ENCODE assay signal across 16 cellular contexts in genomic region chr6:133779916-133780315, GRCh38.
DNase-seq lines count a peak whose midpoint lies in the region; ATAC-seq, FAIRE-seq and TF ChIP-seq lines count a peak whose summit lies in the region.
"Had no signal": no experiment of that assay in that cellular context is flagged by ENCODE, and none has a peak within 500 bp of the region (broad histone marks: within the 10 kb centered on the region; RNA-seq: fewer than 3 reads in every experiment).

No MANE protein-coding gene starts in this region.

- H3K36me3 ChIP-seq in GM23248 (ENCODE audit: low read depth) (no peaks in the 10 kb centered on the region), astrocyte (ENCODE audit: insufficient read depth, low read length) (no peaks in the 10 kb centered on the region), tibial artery (no peaks in the 10 kb centered on the region), heart right ventricle (no peaks in the 10 kb centered on the region)
- H3K36me3 ChIP-seq: BLaER1 had no signal

- no peaks in the 10 kb centered on the region for H3K36me3 Mint-ChIP-seq in astrocyte (ENCODE audit: low read depth, unreplicated experiment)
- H3K36me3 Mint-ChIP-seq: CD14-positive monocyte; CD4-positive, alpha-beta memory T cell had no signal

- no peaks in the 10 kb centered on the region; the same call in 1 of the 2 replicates for H3K9me2 ChIP-seq in GM23248 (ENCODE audit: insufficient read depth)

- H3K27me3 Mint-ChIP-seq in astrocyte (ENCODE audit: low read depth, unreplicated experiment): no peaks in the 10 kb centered on the region

- H4K20me1 ChIP-seq in GM23248 (ENCODE audit: insufficient read depth) (no peaks in the 10 kb centered on the region), astrocyte (ENCODE audit: insufficient read depth, low read length) (no peaks in the 10 kb centered on the region)
- H4K20me1 ChIP-seq: BLaER1 had no signal

- no peak for DNase-seq in GM23248
- DNase-seq in astrocyte (ENCODE audit: low read depth): no peak
- peak; percentile 52 for DNase-seq in fibroblast of gingiva (ENCODE audit: low read depth)
- no peak for DNase-seq in tibial artery
- no peak for DNase-seq in HPDE6-E6E7 (ENCODE audit: extremely low spot score)
- no peak for DNase-seq in activated T-cell treated with anti-CD3 and anti-CD28 coated beads, Interleukin-2, amount 50 U/mL, for 1 hour
- no peak for DNase-seq in heart right ventricle
- DNase-seq: 8988T; CD4-positive, alpha-beta memory T cell; DMS153; DMS79; GF-D8; H9 had no signal

- peaks cover 15% of the 10 kb centered on the region; the same call in 1 of the 2 replicates for H3F3A ChIP-seq in GM23248 (ENCODE audit: insufficient read depth)

- whole genome bisulfite sequencing in GM23248 (ENCODE audit: low coverage in 1 of 2, low lambda C conversion rate in 2 of 2, missing lambda C conversion rate in 2 of 2), 2 experiments: 39 to 43% methylated on average over 2 of the region's 2 CpGs
- WGBS in heart right ventricle, 2 donors: 96 to 97% methylated on average over 2 of the region's 2 CpGs

- H3K27me3 ChIP-seq in GM23248 (replicated peaks; ENCODE audit: insufficient read depth) (no peaks in the 10 kb centered on the region), astrocyte (ENCODE audit: insufficient read depth, low read length) (no peaks in the 10 kb centered on the region), tibial artery (no peaks in the 10 kb centered on the region), heart right ventricle (no peaks in the 10 kb centered on the region)
- H3K27me3 ChIP-seq: BLaER1 had no signal

- H3K9me3 Mint-ChIP-seq in astrocyte (ENCODE audit: unreplicated experiment): peaks cover 3% of the 10 kb centered on the region
- H3K9me3 Mint-ChIP-seq: CD14-positive monocyte, H9 had no signal

- no peak for FAIRE-seq in astrocyte (lab: Jason Lieb, UNC)
- FAIRE-seq: H1 had no signal

- peaks cover 14% of the 10 kb centered on the region for H3K4me1 Mint-ChIP-seq in astrocyte (ENCODE audit: low read depth, unreplicated experiment)
- H3K4me1 Mint-ChIP-seq: CD14-positive monocyte; CD4-positive, alpha-beta memory T cell; H9 had no signal

- H3K79me2 ChIP-seq in GM23248 (ENCODE audit: insufficient read depth): no peaks in the 10 kb centered on the region
- no peaks in the 10 kb centered on the region for H3K79me2 ChIP-seq in astrocyte (ENCODE audit: insufficient read depth, low read length)

- H3K4me2 ChIP-seq in GM23248 (ENCODE audit: unreplicated experiment): no peak overlapping the region
- no peak overlapping the region for H3K4me2 ChIP-seq in astrocyte (ENCODE audit: low read length)
- H3K4me2 ChIP-seq: BLaER1 had no signal

- no peak overlapping the region for H3K9ac ChIP-seq in GM23248
- H3K9ac ChIP-seq in astrocyte (ENCODE audit: low read length): no peak overlapping the region
- H3K9ac ChIP-seq: BLaER1 had no signal

- H3K4me3 Mint-ChIP-seq in astrocyte (ENCODE audit: unreplicated experiment): no peak overlapping the region
- H3K4me3 Mint-ChIP-seq: CD14-positive monocyte; CD4-positive, alpha-beta memory T cell; H9 had no signal

- H2AFZ ChIP-seq in GM23248 (0 out of 2 replicates have a peak overlapping the region, but pooled peaks have one; percentile 10), astrocyte (ENCODE audit: low read depth, low read length) (no peak overlapping the region)

- no peak overlapping the region for H3K4me3 ChIP-seq in GM23248
- no peak overlapping the region for H3K4me3 ChIP-seq in astrocyte (ENCODE audit: insufficient read depth, low read depth, low read length)
- no peak overlapping the region for H3K4me3 ChIP-seq in tibial artery
- no peak overlapping the region for H3K4me3 ChIP-seq in heart right ventricle
- H3K4me3 ChIP-seq: BLaER1 had no signal

- peak overlapping the region; percentile 87 for H3K27ac Mint-ChIP-seq in astrocyte (ENCODE audit: unreplicated experiment)
- H3K27ac Mint-ChIP-seq: CD14-positive monocyte; CD4-positive, alpha-beta memory T cell had no signal

- intact Hi-C loops in tibial artery (cut with DNase I; ENCODE audit: low total_unique reads): no loop called here
- intact Hi-C loops in heart right ventricle (cut with DNase I): no loop called here

- H3K9me3 ChIP-seq in GM23248 (ENCODE audit: low read depth) (no peaks in the 10 kb centered on the region), astrocyte (ENCODE audit: insufficient read depth, low read depth, low read length) (no peaks in the 10 kb centered on the region), tibial artery (no peaks in the 10 kb centered on the region), heart right ventricle (no peaks in the 10 kb centered on the region)
- H3K9me3 ChIP-seq: BLaER1 had no signal

- H3K4me1 ChIP-seq in GM23248 (ENCODE audit: insufficient read depth) (peaks cover 27% of the 10 kb centered on the region), astrocyte (ENCODE audit: insufficient read depth, low read length) (no peaks in the 10 kb centered on the region), tibial artery (peaks cover 0 to 37% (median 4%) of the 10 kb centered on the region in 4 donors), heart right ventricle (peaks cover 0 to 13% (median 0%) of the 10 kb centered on the region in 9 donors)
- H3K4me1 ChIP-seq: BLaER1 had no signal

- no peak for ATAC-seq in heart right ventricle

- H3K27ac ChIP-seq in GM23248 (no peak overlapping the region), astrocyte (ENCODE audit: low read depth, low read length) (no peak overlapping the region), tibial artery (peak overlapping the region; percentile 38 to 45), heart right ventricle (no peak overlapping the region)
- H3K27ac ChIP-seq: BLaER1 had no signal

- in situ Hi-C loops in GM23248 (cut with MboI): no loop called here

- no peak for TF ChIP-seq CTCF in astrocyte (IDR thresholded peaks at IDR 0.05; ENCODE audit: insufficient read depth, low read depth, low read length)
- no peak for TF ChIP-seq CTCF in tibial artery (IDR thresholded peaks at IDR 0.05)
- TF ChIP-seq CTCF in heart right ventricle (IDR thresholded peaks at IDR 0.05): no peak

Comparison
In these comparisons a context has a peak if more than half of its experiments do, and no peak if none do; other contexts are left out.
1. H3K27ac ChIP-seq: peak in tibial artery (2 of 2); none in GM23248 (single experiment), astrocyte (single experiment) and heart right ventricle (0 of 10).